In the genomic region with DNA sequence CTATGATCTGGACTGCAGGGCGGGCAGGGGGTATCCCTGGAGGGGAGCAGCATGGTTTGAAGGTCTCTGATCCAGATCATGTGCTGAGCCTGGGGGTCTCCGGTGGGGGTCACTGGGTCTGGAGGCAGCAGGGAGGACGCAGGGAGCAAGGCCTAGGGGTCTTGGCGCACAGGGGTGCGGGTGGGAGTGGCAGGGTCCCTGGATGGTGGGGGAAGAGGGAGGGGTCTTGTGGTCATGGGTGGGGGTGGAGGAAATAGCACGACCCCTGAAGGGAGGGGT, we compare ENCODE assay signal across 17 cellular contexts. TPM values are rescaled to one million over a fixed set of nuclear protein-coding genes. Genes with fewer than 3 reads are reported as not detected.
DNase-seq lines count a peak whose midpoint lies in the region; ATAC-seq, FAIRE-seq and TF ChIP-seq lines count a peak whose summit lies in the region.
"Had no signal": no experiment of that assay in that cellular context is flagged by ENCODE, and none has a peak within 500 bp of the region (broad histone marks: within the 10 kb centered on the region; RNA-seq: fewer than 3 reads in every experiment).

No MANE protein-coding gene starts in this region.

- in situ Hi-C loops in HepG2 (cut with HindIII; ENCODE audit: extremely low pct_ligation_motif_present, low pct_unique_long_range_greater_than_20kb): no loop called here

- CTCF ChIA-PET in HepG2 (lab: Yijun Ruan, JAX; ENCODE audit: low intra/inter-chr PET ratio, low total read pairs): no interaction called here

- H3K27me3 ChIP-seq in H7 (ENCODE audit: control insufficient read depth, insufficient read depth, low read length) (no peaks in the 10 kb centered on the region), neutrophil (no peaks in the 10 kb centered on the region), HepG2 (ENCODE audit: control insufficient read depth in 1 of 2, insufficient read depth in 2 of 2, low read length in 2 of 2) (no peaks in the 10 kb centered on the region), aorta (ENCODE audit: control insufficient read depth in 1 of 2, insufficient read depth in 2 of 2, low read length in 1 of 2) (no peaks in the 10 kb centered on the region)
- H3K27me3 ChIP-seq: adrenal gland, heart right ventricle, suprapubic skin had no signal

- no peak for FAIRE-seq in HepG2 (lab: Jason Lieb, UNC)

- no peak for TF ChIP-seq EP300 in HepG2 (IDR thresholded peaks at IDR 0.05; ENCODE audit: low read depth in 2 of 2, low read length in 2 of 2)
- TF ChIP-seq EP300 in HepG2 (CRISPR knock-in tag; IDR thresholded peaks at IDR 0.05; ENCODE audit: borderline replicate concordance): no peak

- no peak for TF ChIP-seq CTCF in brain (conservative IDR thresholded peaks at IDR 0.05)
- no peak for TF ChIP-seq CTCF in neutrophil (IDR thresholded peaks at IDR 0.05)
- TF ChIP-seq CTCF in HepG2 (CRISPR knock-in tag; IDR thresholded peaks at IDR 0.05): no peak

- no peak for ATAC-seq in HepG2
- no peak for ATAC-seq in aorta (ENCODE audit: low FRiP score)
- ATAC-seq: Panc1 had no signal

- no peaks in the 10 kb centered on the region for H3K9me3 Mint-ChIP-seq in T-helper 1 cell treated with Interleukin-12 subunit alpha and Interleukin-12 subunit beta and Interleukin-4 antibody, amounts not matched to agents 30 μg/mL and 1 μg/mL, for 36 hours
- peaks cover 0 to 27% (median 5%) of the 10 kb centered on the region in 5 experiments for H3K9me3 Mint-ChIP-seq in brain

- H4K20me1 ChIP-seq in HepG2 (ENCODE audit: insufficient read depth, low read length): peaks cover 2% of the 10 kb centered on the region; the same call in 1 of the 2 replicates

- BruUV-seq in HepG2 (replicated peaks; lab: Mats Ljungman, UMichigan): no TSS peak

- H3K9me3 ChIP-seq in neutrophil (no peaks in the 10 kb centered on the region), HepG2 (ENCODE audit: low read length) (no peaks in the 10 kb centered on the region), aorta (ENCODE audit: control insufficient read depth, low read length) (no peaks in the 10 kb centered on the region)
- H3K9me3 ChIP-seq: adrenal gland, heart right ventricle, suprapubic skin had no signal

- no peak for TF ChIP-seq POLR2A in HepG2 (IDR thresholded peaks at IDR 0.05; ENCODE audit: insufficient read depth in 1 of 2, low read depth in 2 of 2, low read length in 2 of 2)

- H3K4me1 ChIP-seq in neutrophil (ENCODE audit: control insufficient read depth in 1 of 2, insufficient read depth in 1 of 2, low read depth in 1 of 2, low read length in 1 of 2) (peaks cover 6 to 9% of the 10 kb centered on the region in 2 experiments), HepG2 (ENCODE audit: insufficient read depth, low read length) (peaks cover 23% of the 10 kb centered on the region), aorta (ENCODE audit: control insufficient read depth in 1 of 2, insufficient read depth in 2 of 2, low read length in 2 of 2) (no peaks in the 10 kb centered on the region)

- no peak overlapping the region for H2AFZ ChIP-seq in HepG2 (ENCODE audit: low read length)

- H3K27ac ChIP-seq in neutrophil (peak overlapping the region; percentile 27), HepG2 (ENCODE audit: extremely low read length, insufficient read depth, low read length) (no peak overlapping the region), aorta (ENCODE audit: low read depth in 1 of 2, low read length in 2 of 2) (no peak overlapping the region)
- H3K27ac ChIP-seq: heart right ventricle, HL-60, KMS-11, suprapubic skin had no signal

- intact Hi-C loops in HepG2 (cut with micrococcal nuclease; ENCODE audit: unreplicated experiment): loop anchor here (10.0 kb wide), 1 partner anchor 141 kb away; a partner anchor contains a TSS
- intact Hi-C loops in aorta (cut with DNase I): no loop called here

- no peak overlapping the region for H3K9ac ChIP-seq in HepG2 (ENCODE audit: insufficient read depth, low read depth, low read length)
- H3K9ac ChIP-seq: KMS-11 had no signal

- H3K27ac Mint-ChIP-seq in T-helper 1 cell treated with Interleukin-12 subunit alpha and Interleukin-12 subunit beta and Interleukin-4 antibody, amounts not matched to agents 30 μg/mL and 1 μg/mL, for 36 hours: no peak overlapping the region
- peak overlapping the region in 3 of 5 experiments; percentile 24 to 79 (median 50) for H3K27ac Mint-ChIP-seq in brain

- no peaks in the 10 kb centered on the region for H3K27me3 Mint-ChIP-seq in T-helper 1 cell treated with Interleukin-12 subunit alpha and Interleukin-12 subunit beta and Interleukin-4 antibody, amounts not matched to agents 30 μg/mL and 1 μg/mL, for 36 hours (ENCODE audit: low read depth)
- no peaks in the 10 kb centered on the region for H3K27me3 Mint-ChIP-seq in brain

- H3K4me3 ChIP-seq in H7 (ENCODE audit: insufficient read depth, low read depth, low read length): no peak overlapping the region
- no peak overlapping the region for H3K4me3 ChIP-seq in neutrophil (ENCODE audit: low read depth in 1 of 2, low read length in 1 of 2)
- H3K4me3 ChIP-seq in HepG2 (replicated peaks in 1 of 3; ENCODE audit: insufficient read depth in 1 of 3, low read depth in 2 of 3, low read length in 3 of 3): no peak overlapping the region
- no peak overlapping the region for H3K4me3 ChIP-seq in aorta (ENCODE audit: low read length in 2 of 2)
- H3K4me3 ChIP-seq: heart right ventricle had no signal

- no peak for TF ChIP-seq RAD21 in HepG2 (CRISPR knock-in tag; IDR thresholded peaks at IDR 0.05)

- H3K4me2 ChIP-seq in HepG2 (ENCODE audit: low read depth, low read length): no peak overlapping the region
- H3K4me2 ChIP-seq: KMS-11 had no signal

- peaks cover 2% of the 10 kb centered on the region for H3K79me2 ChIP-seq in HepG2 (ENCODE audit: insufficient read depth, low read length)

- 94% methylated on average over 5 of the region's 6 CpGs for WGBS in HepG2 (ENCODE audit: low lambda C conversion rate)
- 85 to 93% methylated on average over 6 of the region's 6 CpGs for WGBS in aorta, 2 donors

- no peaks in the 10 kb centered on the region for H3K4me1 Mint-ChIP-seq in T-helper 1 cell treated with Interleukin-12 subunit alpha and Interleukin-12 subunit beta and Interleukin-4 antibody, amounts not matched to agents 30 μg/mL and 1 μg/mL, for 36 hours (ENCODE audit: low read depth)
- H3K4me1 Mint-ChIP-seq in brain: peaks cover 32% of the 10 kb centered on the region

- H3K36me3 ChIP-seq in H7 (replicated peaks; ENCODE audit: control insufficient read depth, insufficient read depth, low read length): no peaks in the 10 kb centered on the region; the same call in 1 of the 2 replicates
- H3K36me3 ChIP-seq in neutrophil: no peaks in the 10 kb centered on the region
- no peaks in the 10 kb centered on the region for H3K36me3 ChIP-seq in HepG2 (replicated peaks in 1 of 2; ENCODE audit: control insufficient read depth in 1 of 2, insufficient read depth in 2 of 2, low read length in 2 of 2)
- H3K36me3 ChIP-seq in aorta (ENCODE audit: control insufficient read depth in 1 of 2, insufficient read depth in 2 of 2, low read length in 1 of 2): no peaks in the 10 kb centered on the region
- H3K36me3 ChIP-seq: adrenal gland, heart right ventricle, suprapubic skin had no signal

- peaks cover 2% of the 10 kb centered on the region for H3K36me3 Mint-ChIP-seq in T-helper 1 cell treated with Interleukin-12 subunit alpha and Interleukin-12 subunit beta and Interleukin-4 antibody, amounts not matched to agents 30 μg/mL and 1 μg/mL, for 36 hours (ENCODE audit: low read depth)
- peaks cover 49% of the 10 kb centered on the region for H3K36me3 Mint-ChIP-seq in brain

- DNase-seq in T-helper 1 cell: no peak
- DNase-seq in H7: peak; percentile 68
- no peak for DNase-seq in NCI-H2227 treated with DMSO at 0.1 percent for 48 hours (lab: John Stamatoyannopoulos, UW)
- DNase-seq in HepG2 (ENCODE audit: low spot score): no peak
- DNase-seq in aorta: no peak
- DNase-seq: activated T-cell treated with anti-CD3 and anti-CD28 coated beads for 4 hours, heart right ventricle, NCI-H187, NCI-H524 treated with DMSO at 0.1 percent for 48 hours had no signal

- POLR2A ChIA-PET in HepG2 (lab: Yijun Ruan, JAX): no interaction called here

- peak overlapping the region; percentile 31 for H3K4me3 Mint-ChIP-seq in T-helper 1 cell treated with Interleukin-12 subunit alpha and Interleukin-12 subunit beta and Interleukin-4 antibody, amounts not matched to agents 30 μg/mL and 1 μg/mL, for 36 hours
- H3K4me3 Mint-ChIP-seq in brain: peak overlapping the region in 4 of 5 experiments; percentile 49 to 81 (median 77)

RNA-seq across cellular contexts. Expression of a gene that starts 1.9 kb away (rescaled TPM):
- total RNA-seq in H7 (2014; rRNA removed; shearing (Covaris generic)): 126 and 129 TPM in 2 replicates
- 195 TPM for polyA plus RNA-seq in brain (ENCODE audit: insufficient read depth, low read depth, low replicate concordance)
- 28.1 and 30.9 TPM in 2 replicates for total RNA-seq in HepG2 (2016; rRNA removed; fragmentation: Illumina TruSeq; extraction: Trizol)
- total RNA-seq in HepG2 (2016; cell fraction: cytosol; rRNA removed; fragmentation: Illumina TruSeq; extraction: Trizol; ENCODE audit: low read depth): 33.3 and 38.0 TPM in 2 replicates
- 26.7 and 27.1 TPM in 2 replicates for total RNA-seq in HepG2 (2016; cell fraction: insoluble cytoplasmic fraction; rRNA removed; fragmentation: Illumina TruSeq; extraction: Trizol)
- total RNA-seq in HepG2 (2016; cell fraction: membrane; rRNA removed; fragmentation: Illumina TruSeq; extraction: Trizol): 73.7 and 74.9 TPM in 2 replicates
- 18.7 and 18.8 TPM in 2 replicates for total RNA-seq in HepG2 (2016; cell fraction: nucleus; rRNA removed; fragmentation: Illumina TruSeq; extraction: Trizol)
- 45.3 and 45.6 TPM in 2 replicates for polyA plus RNA-seq in HepG2 (2011; rRNA removed)
- polyA plus RNA-seq in HepG2 (2011; cell fraction: cytosol; rRNA removed): 23.9 and 43.2 TPM in 2 replicates
- 43.1 and 48.6 TPM in 2 replicates for polyA plus RNA-seq in HepG2 (2011; cell fraction: nucleus; rRNA removed)
- polyA plus RNA-seq in HepG2 (2012): 46.5 and 49.0 TPM in 2 replicates
- polyA plus RNA-seq in HepG2 (2016; cell fraction: cytosol; fragmentation: Illumina TruSeq; extraction: Trizol; ENCODE audit: low read depth): 74.0 and 79.4 TPM in 2 replicates
- 39.4 and 51.6 TPM in 2 replicates for polyA plus RNA-seq in HepG2 (2016; cell fraction: insoluble cytoplasmic fraction; fragmentation: Illumina TruSeq; extraction: Trizol; ENCODE audit: low read depth)
- 106 and 123 TPM in 2 replicates for polyA plus RNA-seq in HepG2 (2016; cell fraction: membrane; fragmentation: Illumina TruSeq; extraction: Trizol; ENCODE audit: low read depth)
- 43.6 and 45.5 TPM in 2 replicates for polyA plus RNA-seq in HepG2 (2016; cell fraction: nucleus; fragmentation: Illumina TruSeq; extraction: Trizol; ENCODE audit: insufficient read depth, low read depth)
- 32.8 and 55.6 TPM in 2 replicates for polyA minus RNA-seq in HepG2 (2011; rRNA and poly(A)+ RNA removed; ENCODE audit: low replicate concordance)
- 39.1 and 43.2 TPM in 2 replicates for polyA minus RNA-seq in HepG2 (2011; cell fraction: cytosol; rRNA and poly(A)+ RNA removed)
- polyA minus RNA-seq in HepG2 (2011; cell fraction: nucleus; rRNA and poly(A)+ RNA removed): 10.3 and 12.1 TPM in 2 replicates
- total RNA-seq in aorta: 10 to 100 TPM; 46.2 to 62.7 TPM
- polyA plus RNA-seq in aorta: 10 to 100 TPM; 27.5 to 56.7 TPM

RNA-seq across cellular contexts. Expression of a gene that starts 37.4 kb away (rescaled TPM):
- 130 and 135 TPM in 2 replicates for total RNA-seq in H7 (2014; rRNA removed; shearing (Covaris generic))
- polyA plus RNA-seq in brain (ENCODE audit: insufficient read depth, low read depth, low replicate concordance) (64.7 TPM), HepG2 (2011; rRNA removed) (112 and 129 TPM in 2 replicates), aorta (10 to 100 TPM; 49.3 to 68.1 TPM)
- total RNA-seq in HepG2 (2016; rRNA removed; fragmentation: Illumina TruSeq; extraction: Trizol) (35.5 and 44.9 TPM in 2 replicates), aorta (100 to 1,000 TPM in 1 of 2 donors, 10 to 100 TPM in 1; 93.0 to 103 TPM)
- total RNA-seq in HepG2 (2016; cell fraction: cytosol; rRNA removed; fragmentation: Illumina TruSeq; extraction: Trizol; ENCODE audit: low read depth): 52.3 and 57.0 TPM in 2 replicates
- 30.7 and 45.2 TPM in 2 replicates for total RNA-seq in HepG2 (2016; cell fraction: insoluble cytoplasmic fraction; rRNA removed; fragmentation: Illumina TruSeq; extraction: Trizol)
- total RNA-seq in HepG2 (2016; cell fraction: membrane; rRNA removed; fragmentation: Illumina TruSeq; extraction: Trizol): 90.7 and 98.8 TPM in 2 replicates
- total RNA-seq in HepG2 (2016; cell fraction: nucleus; rRNA removed; fragmentation: Illumina TruSeq; extraction: Trizol): 29.7 and 31.4 TPM in 2 replicates
- polyA plus RNA-seq in HepG2 (2011; cell fraction: cytosol; rRNA removed): 75.6 and 125 TPM in 2 replicates
- 253 and 307 TPM in 2 replicates for polyA plus RNA-seq in HepG2 (2011; cell fraction: nucleus; rRNA removed)
- 68.1 and 73.6 TPM in 2 replicates for polyA plus RNA-seq in HepG2 (2012)
- 65.6 and 66.5 TPM in 2 replicates for polyA plus RNA-seq in HepG2 (2016; cell fraction: cytosol; fragmentation: Illumina TruSeq; extraction: Trizol; ENCODE audit: low read depth)
- 34.0 and 45.2 TPM in 2 replicates for polyA plus RNA-seq in HepG2 (2016; cell fraction: insoluble cytoplasmic fraction; fragmentation: Illumina TruSeq; extraction: Trizol; ENCODE audit: low read depth)
- polyA plus RNA-seq in HepG2 (2016; cell fraction: membrane; fragmentation: Illumina TruSeq; extraction: Trizol; ENCODE audit: low read depth): 77.4 and 85.7 TPM in 2 replicates
- polyA plus RNA-seq in HepG2 (2016; cell fraction: nucleus; fragmentation: Illumina TruSeq; extraction: Trizol; ENCODE audit: insufficient read depth, low read depth): 73.2 and 74.3 TPM in 2 replicates
- 79.7 and 204 TPM in 2 replicates for polyA minus RNA-seq in HepG2 (2011; rRNA and poly(A)+ RNA removed; ENCODE audit: low replicate concordance)
- 99.9 and 101 TPM in 2 replicates for polyA minus RNA-seq in HepG2 (2011; cell fraction: cytosol; rRNA and poly(A)+ RNA removed)
- polyA minus RNA-seq in HepG2 (2011; cell fraction: nucleus; rRNA and poly(A)+ RNA removed): 40.2 and 51.7 TPM in 2 replicates
